ENCODE assay signal across 10 cellular contexts in genomic region chr15:23869391-23869790, GRCh38.
DNase-seq lines count a peak whose midpoint lies in the region; ATAC-seq and TF ChIP-seq lines count a peak whose summit lies in the region.
"Had no signal": no experiment of that assay in that cellular context is flagged by ENCODE, and none has a peak within 500 bp of the region (broad histone marks: within the 10 kb centered on the region; RNA-seq: fewer than 3 reads in every experiment).

No MANE protein-coding gene starts in this region.

- H3K9me3 ChIP-seq in HUES64 (ENCODE audit: insufficient read depth, low read depth, low read length) (peaks cover 13% of the 10 kb centered on the region; the same call in 1 of the 2 replicates), iPS-18a (ENCODE audit: control insufficient read depth, low read depth, low read length) (peaks cover 24% of the 10 kb centered on the region)
- H3K9me3 ChIP-seq: suprapubic skin had no signal

- peak; percentile 77 for ATAC-seq in SK-N-SH treated with all-trans-retinoic acid at 6 μM for 48 hours
- ATAC-seq in HG02610 (IDR thresholded peaks at IDR 0.05; ENCODE audit: unreplicated experiment), result no peak
- ATAC-seq in HG03439 (IDR thresholded peaks at IDR 0.05; ENCODE audit: unreplicated experiment), result no peak
- ATAC-seq in HG03045 (IDR thresholded peaks at IDR 0.05; ENCODE audit: unreplicated experiment), result no peak

- WGBS in HUES64, result 64% methylated on average over 24 of the region's 24 CpGs

- H3K4me3 ChIP-seq in HUES64 (ENCODE audit: low read length) (peak overlapping the region; percentile 29), iPS-18a (ENCODE audit: low read length) (peak overlapping the region; percentile 42), skeletal muscle cell (ENCODE audit: low read depth, low read length) (peak overlapping the region; percentile 20)
- H3K4me3 ChIP-seq: suprapubic skin had no signal

- H3K9ac ChIP-seq in HUES64 (ENCODE audit: low read depth, low read length), result peak overlapping the region; percentile 31; the same call in 1 of the 2 replicates
- H3K9ac ChIP-seq in iPS-18a (ENCODE audit: low read length), result no peak overlapping the region

- no peaks in the 10 kb centered on the region for H3K27me3 ChIP-seq in HUES64 (ENCODE audit: insufficient read depth, low read length)
- no peaks in the 10 kb centered on the region for H3K27me3 ChIP-seq in iPS-18a (ENCODE audit: control insufficient read depth, insufficient read depth, low read length)

- H3K36me3 ChIP-seq in HUES64 (ENCODE audit: insufficient read depth, low read length) (no peaks in the 10 kb centered on the region), iPS-18a (ENCODE audit: control insufficient read depth, low read depth, low read length) (no peaks in the 10 kb centered on the region)
- H3K36me3 ChIP-seq: suprapubic skin had no signal

- no peak overlapping the region for H3K27ac ChIP-seq in HUES64 (ENCODE audit: low read depth, low read length)
- no peak overlapping the region for H3K27ac ChIP-seq in iPS-18a (ENCODE audit: low read length)
- H3K27ac ChIP-seq: suprapubic skin had no signal

- DNase-seq in skeletal muscle cell (ENCODE audit: low read depth), result no peak
- DNase-seq in cerebellum (ENCODE audit: low spot score), result no peak
- DNase-seq: activated CD4-positive, alpha-beta T cell treated with anti-CD3 and anti-CD28 coated beads for 1 hour had no signal

- H3K4me1 ChIP-seq in HUES64 (ENCODE audit: insufficient read depth, low read length), result 0 out of 2 replicates have a peak, but pooled peaks cover 2% of the 10 kb centered on the region
- H3K4me1 ChIP-seq in iPS-18a (ENCODE audit: control insufficient read depth, low read depth, low read length), result peaks cover 3% of the 10 kb centered on the region
- H3K4me1 ChIP-seq: suprapubic skin had no signal

TF ChIP-seq in SK-N-SH treated with all-trans-retinoic acid at 6 μM for 48 hours, 23 proteins besides CTCF, POLR2A, EP300 and RAD21:
- TF ChIP-seq CSDC2 (CRISPR knock-in tag; IDR thresholded peaks at IDR 0.05), result no peak
- TF ChIP-seq OSR1 (CRISPR knock-in tag; IDR thresholded peaks at IDR 0.05), result no peak
- no peak for TF ChIP-seq ZFP3 (CRISPR knock-in tag; IDR thresholded peaks at IDR 0.05)
- TF ChIP-seq ZNF565 (CRISPR knock-in tag; conservative IDR thresholded peaks at IDR 0.05; ENCODE audit: low read depth), result no peak
- no peak for TF ChIP-seq ZNF70 (CRISPR knock-in tag; IDR thresholded peaks at IDR 0.05)
- no peak for TF ChIP-seq ARNTL (CRISPR knock-in tag; IDR thresholded peaks at IDR 0.05; ENCODE audit: borderline replicate concordance, low read depth)
- no peak for TF ChIP-seq CSRNP3 (CRISPR knock-in tag; IDR thresholded peaks at IDR 0.05)
- no peak for TF ChIP-seq RARB (CRISPR knock-in tag; IDR thresholded peaks at IDR 0.05)
- no peak for TF ChIP-seq ZFP30 (CRISPR knock-in tag; IDR thresholded peaks at IDR 0.05)
- TF ChIP-seq TCF4 (CRISPR knock-in tag; IDR thresholded peaks at IDR 0.05; ENCODE audit: borderline replicate concordance), result no peak
- no peak for TF ChIP-seq PATZ1 (CRISPR knock-in tag; IDR thresholded peaks at IDR 0.05; ENCODE audit: borderline replicate concordance)
- no peak for TF ChIP-seq TOX (CRISPR knock-in tag; IDR thresholded peaks at IDR 0.05; ENCODE audit: borderline replicate concordance)
- TF ChIP-seq SNAI2 (CRISPR knock-in tag; IDR thresholded peaks at IDR 0.05), result no peak
- TF ChIP-seq, protein P1, sequence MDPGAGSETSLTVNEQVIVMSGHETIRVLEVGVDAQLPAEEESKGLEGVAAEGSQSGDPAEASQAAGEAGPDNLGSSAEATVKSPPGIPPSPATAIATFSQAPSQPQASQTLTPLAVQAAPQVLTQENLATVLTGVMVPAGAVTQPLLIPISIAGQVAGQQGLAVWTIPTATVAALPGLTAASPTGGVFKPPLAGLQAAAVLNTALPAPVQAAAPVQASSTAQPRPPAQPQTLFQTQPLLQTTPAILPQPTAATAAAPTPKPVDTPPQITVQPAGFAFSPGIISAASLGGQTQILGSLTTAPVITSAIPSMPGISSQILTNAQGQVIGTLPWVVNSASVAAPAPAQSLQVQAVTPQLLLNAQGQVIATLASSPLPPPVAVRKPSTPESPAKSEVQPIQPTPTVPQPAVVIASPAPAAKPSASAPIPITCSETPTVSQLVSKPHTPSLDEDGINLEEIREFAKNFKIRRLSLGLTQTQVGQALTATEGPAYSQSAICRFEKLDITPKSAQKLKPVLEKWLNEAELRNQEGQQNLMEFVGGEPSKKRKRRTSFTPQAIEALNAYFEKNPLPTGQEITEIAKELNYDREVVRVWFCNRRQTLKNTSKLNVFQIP (CRISPR knock-in tag; IDR thresholded peaks at IDR 0.05; ENCODE audit: borderline replicate concordance, low read depth), result no peak
- TF ChIP-seq ZC3H10 (CRISPR knock-in tag; IDR thresholded peaks at IDR 0.05), result no peak
- no peak for TF ChIP-seq CREB5 (CRISPR knock-in tag; IDR thresholded peaks at IDR 0.05; ENCODE audit: low read depth)
- no peak for TF ChIP-seq PPARA (CRISPR knock-in tag; IDR thresholded peaks at IDR 0.05; ENCODE audit: borderline replicate concordance)
- TF ChIP-seq ISL1 (CRISPR knock-in tag; IDR thresholded peaks at IDR 0.05), result no peak
